ENCODE assay signal across 9 cellular contexts in the genomic region with DNA sequence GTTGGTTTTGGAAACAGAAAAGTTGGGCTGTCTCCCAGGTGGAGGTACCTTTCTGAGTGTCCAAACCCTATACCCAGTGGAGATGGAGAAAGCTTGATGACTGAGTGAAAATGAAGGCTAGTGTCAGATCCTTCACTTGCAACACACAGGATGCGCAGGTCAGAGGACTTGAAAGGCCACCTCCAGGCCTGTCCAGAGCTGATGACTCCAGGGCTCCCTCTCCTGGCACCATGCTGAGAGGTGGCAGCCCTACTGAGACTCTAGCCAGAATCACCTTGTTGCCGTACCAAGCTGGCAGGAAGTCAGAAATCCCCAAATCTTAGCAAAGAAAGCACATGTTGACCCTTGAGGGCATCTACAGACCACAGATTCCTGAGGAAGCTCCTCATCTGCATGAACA. TPM values are rescaled to one million over a fixed set of nuclear protein-coding genes. Genes with fewer than 3 reads are reported as not detected.
DNase-seq lines count a peak whose midpoint lies in the region; ATAC-seq and TF ChIP-seq lines count a peak whose summit lies in the region.
"Had no signal": no experiment of that assay in that cellular context is flagged by ENCODE, and none has a peak within 500 bp of the region (broad histone marks: within the 10 kb centered on the region; RNA-seq: fewer than 3 reads in every experiment).

No MANE protein-coding gene starts in this region.

- intact Hi-C loops in IMR-90 (cut with micrococcal nuclease) (loop anchor here (10.0 kb wide), 1 partner anchor 640 kb away; no protein-coding TSS in a partner anchor), mucosa of descending colon (cut with DNase I, micrococcal nuclease) (no loop called here)
- intact Hi-C loops in activated T-helper 2 cell treated with anti-CD3 and anti-CD28 coated beads, Interferon-gamma antibody, Interleukin-2, Interleukin-4, amounts not matched to agents 10 μg/mL and 5 μg/mL and 100 μg/mL, durations not matched to agents 14 hours and 24 hours and 36 hours (cut with micrococcal nuclease): no loop called here

- H2BK5ac ChIP-seq in IMR-90 (ENCODE audit: low read depth, low read length, poor library complexity, severe bottlenecking): no peak overlapping the region

- H3K36me3 Mint-ChIP-seq in activated T-helper 17 cell treated with anti-CD3 and anti-CD28 coated beads, Interleukin-2, amount 50 U/mL, for 72 hours (ENCODE audit: low read depth): no peaks in the 10 kb centered on the region
- H3K36me3 Mint-ChIP-seq in activated T-helper 2 cell treated with anti-CD3 and anti-CD28 coated beads, Interferon-gamma antibody, Interleukin-2, Interleukin-4, amounts not matched to agents 10 μg/mL and 5 μg/mL and 100 μg/mL, durations not matched to agents 14 hours and 24 hours and 36 hours (ENCODE audit: low read depth): no peaks in the 10 kb centered on the region

- ATAC-seq in IMR-90 (ENCODE audit: low read depth) (no peak), mucosa of descending colon (peak; percentile 65), GM19324 (IDR thresholded peaks at IDR 0.05; ENCODE audit: low FRiP score, unreplicated experiment) (no peak), GM18861 (IDR thresholded peaks at IDR 0.05; ENCODE audit: unreplicated experiment) (no peak)
- ATAC-seq in activated T-helper 17 cell treated with anti-CD3 and anti-CD28 coated beads, Interleukin-2, amount 50 U/mL, for 72 hours (replicated peaks): peak; percentile 53

- no peak overlapping the region for H4K5ac ChIP-seq in IMR-90 (ENCODE audit: low read depth, low read length)

- H2AK5ac ChIP-seq in IMR-90 (ENCODE audit: low read depth, low read length): no peak overlapping the region

- H2AFZ ChIP-seq in IMR-90 (replicated peaks; ENCODE audit: low read length, poor library complexity): no peak overlapping the region

- H3K18ac ChIP-seq in IMR-90 (ENCODE audit: low read depth, low read length): no peak overlapping the region

- H3K9me3 ChIP-seq in IMR-90 (ENCODE audit: control insufficient read depth, insufficient read depth, low read length) (no peaks in the 10 kb centered on the region), mucosa of descending colon (no peaks in the 10 kb centered on the region)

- TF ChIP-seq CTCF in IMR-90 (conservative IDR thresholded peaks at IDR 0.05; ENCODE audit: low read depth, low read length) (peak; percentile 35), mucosa of descending colon (IDR thresholded peaks at IDR 0.05) (peak; percentile 39)

- H3K9me1 ChIP-seq in IMR-90 (ENCODE audit: insufficient read depth, low read length): no peaks in the 10 kb centered on the region

- no peak overlapping the region for H3K27ac ChIP-seq in IMR-90 (ENCODE audit: insufficient read depth, low read length)
- H3K27ac ChIP-seq: coronary artery had no signal

- H3K79me1 ChIP-seq in IMR-90 (ENCODE audit: low read depth in 1 of 2, low read length in 2 of 2): no peaks in the 10 kb centered on the region

- dilution Hi-C loops in IMR-90 (cut with HindIII; ENCODE audit: low sequenced_read_pairs, unreplicated experiment): no loop called here

- H3K27me3 ChIP-seq in IMR-90 (ENCODE audit: control insufficient read depth, insufficient read depth, low read length): peaks cover 56% of the 10 kb centered on the region

- no peak overlapping the region for H2AK9ac ChIP-seq in IMR-90 (replicated peaks; ENCODE audit: low read depth, low read length, poor library complexity)

- CTCF ChIA-PET in IMR-90 (lab: Yijun Ruan, JAX): interaction anchor here (0.8 to 0.9 kb wide), 3 partner anchors 13 to 121 kb away, joined by 3 read pairs; no protein-coding TSS in a partner anchor

- H3K14ac ChIP-seq in IMR-90 (replicated peaks; ENCODE audit: low read depth, low read length): no peak overlapping the region

- BruUV-seq in IMR-90 (replicated peaks; lab: Mats Ljungman, UMichigan): no TSS peak

- no peak overlapping the region for H3K4me3 Mint-ChIP-seq in activated T-helper 17 cell treated with anti-CD3 and anti-CD28 coated beads, Interleukin-2, amount 50 U/mL, for 72 hours
- H3K4me3 Mint-ChIP-seq in activated T-helper 2 cell treated with anti-CD3 and anti-CD28 coated beads, Interferon-gamma antibody, Interleukin-2, Interleukin-4, amounts not matched to agents 10 μg/mL and 5 μg/mL and 100 μg/mL, durations not matched to agents 14 hours and 24 hours and 36 hours (ENCODE audit: low read depth): no peak overlapping the region

- H4K8ac ChIP-seq in IMR-90 (ENCODE audit: low read depth in 2 of 2, low read length in 2 of 2): no peak overlapping the region

- no peak for TF ChIP-seq POLR2A in IMR-90 (IDR thresholded peaks at IDR 0.05; ENCODE audit: low read depth, low read length)

- H3K23ac ChIP-seq in IMR-90 (ENCODE audit: low read depth, low read length): no peak overlapping the region; the same call in 1 of the 2 replicates

- H3K27me3 Mint-ChIP-seq in activated T-helper 17 cell treated with anti-CD3 and anti-CD28 coated beads, Interleukin-2, amount 50 U/mL, for 72 hours: no peaks in the 10 kb centered on the region
- H3K27me3 Mint-ChIP-seq in activated T-helper 2 cell treated with anti-CD3 and anti-CD28 coated beads, Interferon-gamma antibody, Interleukin-2, Interleukin-4, amounts not matched to agents 10 μg/mL and 5 μg/mL and 100 μg/mL, durations not matched to agents 14 hours and 24 hours and 36 hours (ENCODE audit: low read depth): peaks cover 46% of the 10 kb centered on the region

- H4K91ac ChIP-seq in IMR-90 (ENCODE audit: insufficient read depth, low read depth, low read length): no peak overlapping the region

- H3K27ac Mint-ChIP-seq in activated T-helper 17 cell treated with anti-CD3 and anti-CD28 coated beads, Interleukin-2, amount 50 U/mL, for 72 hours: no peak overlapping the region
- H3K27ac Mint-ChIP-seq in activated T-helper 2 cell treated with anti-CD3 and anti-CD28 coated beads, Interferon-gamma antibody, Interleukin-2, Interleukin-4, amounts not matched to agents 10 μg/mL and 5 μg/mL and 100 μg/mL, durations not matched to agents 14 hours and 24 hours and 36 hours: no peak overlapping the region

- H3K36me3 ChIP-seq in IMR-90 (ENCODE audit: control insufficient read depth, insufficient read depth, low read length): no peaks in the 10 kb centered on the region
- no peaks in the 10 kb centered on the region for H3K36me3 ChIP-seq in mucosa of descending colon (ENCODE audit: low read depth)

- H2BK120ac ChIP-seq in IMR-90 (ENCODE audit: low read depth, low read length): no peak overlapping the region

- H3K4me1 ChIP-seq in IMR-90 (ENCODE audit: control insufficient read depth, insufficient read depth, low read length): no peaks in the 10 kb centered on the region
- no peaks in the 10 kb centered on the region for H3K4me1 ChIP-seq in mucosa of descending colon (ENCODE audit: low read depth)

- POLR2A ChIA-PET in IMR-90 (lab: Charles Lee; ENCODE audit: unreplicated experiment): no interaction called here

- in situ Hi-C loops in IMR-90 (cut with MboI; ENCODE audit: low sequenced_read_pairs): no loop called here

- H3K4me1 Mint-ChIP-seq in activated T-helper 17 cell treated with anti-CD3 and anti-CD28 coated beads, Interleukin-2, amount 50 U/mL, for 72 hours: peaks cover 5% of the 10 kb centered on the region
- peaks cover 5% of the 10 kb centered on the region for H3K4me1 Mint-ChIP-seq in activated T-helper 2 cell treated with anti-CD3 and anti-CD28 coated beads, Interferon-gamma antibody, Interleukin-2, Interleukin-4, amounts not matched to agents 10 μg/mL and 5 μg/mL and 100 μg/mL, durations not matched to agents 14 hours and 24 hours and 36 hours (ENCODE audit: low read depth)

- TF ChIP-seq RAD21 in IMR-90 (IDR thresholded peaks at IDR 0.05; ENCODE audit: low read length): no peak

- no peak overlapping the region for H2BK20ac ChIP-seq in IMR-90 (ENCODE audit: low read depth, low read length)

- H2BK15ac ChIP-seq in IMR-90 (ENCODE audit: low read depth, low read length): no peak overlapping the region

- H3K4me3 ChIP-seq in IMR-90 (ENCODE audit: insufficient read depth, low read depth, low read length) (no peak overlapping the region), mucosa of descending colon (no peak overlapping the region)
- H3K4me3 ChIP-seq: coronary artery had no signal

- H4K20me1 ChIP-seq in IMR-90 (ENCODE audit: insufficient read depth, low read length): no peaks in the 10 kb centered on the region

- DNase-seq in DMS 273 (lab: John Stamatoyannopoulos, UW; ENCODE audit: unreplicated experiment) (peak; percentile 51), DMS 273 treated with DMSO at 0.1 percent for 48 hours (lab: John Stamatoyannopoulos, UW) (no peak), IMR-90 (no peak), mucosa of descending colon (peak in 2 of 3 donors; percentile 56 to 65)
- no peak for DNase-seq in activated T-helper 2 cell treated with anti-CD3 and anti-CD28 coated beads, Interferon-gamma antibody, Interleukin-2, Interleukin-4, amounts not matched to agents 10 μg/mL and 5 μg/mL and 100 μg/mL, durations not matched to agents 14 hours and 24 hours and 36 hours (ENCODE audit: low spot score)

- no peak overlapping the region for H3K9ac ChIP-seq in IMR-90 (ENCODE audit: low read depth, low read length)

- H3K4me2 ChIP-seq in IMR-90 (ENCODE audit: low read depth, low read length): no peak overlapping the region

- H3K56ac ChIP-seq in IMR-90 (ENCODE audit: extremely low read depth, insufficient read depth, low read length): no peak overlapping the region

- no peaks in the 10 kb centered on the region for H3K9me3 Mint-ChIP-seq in activated T-helper 17 cell treated with anti-CD3 and anti-CD28 coated beads, Interleukin-2, amount 50 U/mL, for 72 hours
- H3K9me3 Mint-ChIP-seq in activated T-helper 2 cell treated with anti-CD3 and anti-CD28 coated beads, Interferon-gamma antibody, Interleukin-2, Interleukin-4, amounts not matched to agents 10 μg/mL and 5 μg/mL and 100 μg/mL, durations not matched to agents 14 hours and 24 hours and 36 hours: no peaks in the 10 kb centered on the region

- no peak overlapping the region for H3K4ac ChIP-seq in IMR-90 (ENCODE audit: low read depth, low read length)

- WGBS in IMR-90 (ENCODE audit: extremely low coverage in 2 of 2, insufficient read length in 1 of 2), 2 experiments: 75% methylated on average over 1 of the region's 2 CpGs; no CpG with 5 or more reads in 1 of the 2 experiments

RNA-seq across cellular contexts. Expression of a gene that starts 16.4 kb away (rescaled TPM):
- total RNA-seq in IMR-90 (2012; rRNA removed) (not detected in 2 replicates), mucosa of descending colon (not detected)
- polyA plus RNA-seq in IMR-90 (2012; rRNA removed): not detected in 2 replicates
- polyA plus RNA-seq in IMR-90 (2012; cell fraction: cytosol; rRNA removed): not detected in 2 replicates
- polyA plus RNA-seq in IMR-90 (2012; cell fraction: nucleus; rRNA removed; ENCODE audit: low replicate concordance): not detected in 2 replicates
- not detected for total RNA-seq in activated T-helper 17 cell treated with anti-CD3 and anti-CD28 coated beads, Interleukin-2, amount 50 U/mL, for 72 hours
- total RNA-seq in activated T-helper 2 cell treated with anti-CD3 and anti-CD28 coated beads, Interferon-gamma antibody, Interleukin-2, Interleukin-4, amounts not matched to agents 10 μg/mL and 5 μg/mL and 100 μg/mL, durations not matched to agents 14 hours and 24 hours and 36 hours: not detected in 2 replicates

RNA-seq across cellular contexts. Expression of a gene that starts 45.4 kb away (rescaled TPM):
- total RNA-seq in IMR-90 (2012; rRNA removed) (not detected in 2 replicates), mucosa of descending colon (not detected)
- polyA plus RNA-seq in IMR-90 (2012; rRNA removed): not detected in 2 replicates
- not detected in 2 replicates for polyA plus RNA-seq in IMR-90 (2012; cell fraction: cytosol; rRNA removed)
- polyA plus RNA-seq in IMR-90 (2012; cell fraction: nucleus; rRNA removed; ENCODE audit: low replicate concordance): not detected in 2 replicates
- under 1 TPM; 0.43 to 0.58 TPM for total RNA-seq in activated T-helper 17 cell treated with anti-CD3 and anti-CD28 coated beads, Interleukin-2, amount 50 U/mL, for 72 hours
- total RNA-seq in activated T-helper 2 cell treated with anti-CD3 and anti-CD28 coated beads, Interferon-gamma antibody, Interleukin-2, Interleukin-4, amounts not matched to agents 10 μg/mL and 5 μg/mL and 100 μg/mL, durations not matched to agents 14 hours and 24 hours and 36 hours: not detected in 2 replicates

Comparison
In these comparisons a context has a peak if more than half of its experiments do, and no peak if none do; other contexts are left out.
1. DNase-seq: peak in DMS 273 (single experiment) and mucosa of descending colon (2 of 3); none in DMS 273 treated with DMSO at 0.1 percent for 48 hours (single experiment), IMR-90 (single experiment) and activated T-helper 2 cell treated with anti-CD3 and anti-CD28 coated beads, Interferon-gamma antibody, Interleukin-2, Interleukin-4, amounts not matched to agents 10 μg/mL and 5 μg/mL and 100 μg/mL, durations not matched to agents 14 hours and 24 hours and 36 hours (single experiment).
2. ATAC-seq: peak in activated T-helper 17 cell treated with anti-CD3 and anti-CD28 coated beads, Interleukin-2, amount 50 U/mL, for 72 hours (single experiment) and mucosa of descending colon (single experiment); none in IMR-90 (single experiment), GM19324 (single experiment) and GM18861 (single experiment).